2 cellular contexts compared by ENCODE assay signal in genomic region chr17:21324741-21325140, GRCh38. TPM values are rescaled to one million over a fixed set of nuclear protein-coding genes. Genes with fewer than 3 reads are reported as not detected.
"Had no signal": no experiment of that assay in that cellular context is flagged by ENCODE, and none has a peak within 500 bp of the region (broad histone marks: within the 10 kb centered on the region; RNA-seq: fewer than 3 reads in every experiment).

No MANE protein-coding gene starts in this region.

RNA-seq across cellular contexts. Expression of gene KCNJ12, which starts 51.4 kb away (rescaled TPM):
- total RNA-seq: HepG2, HFFc6 had no signal
